ENCODE assay signal across 1 cellular context in the genomic region with DNA sequence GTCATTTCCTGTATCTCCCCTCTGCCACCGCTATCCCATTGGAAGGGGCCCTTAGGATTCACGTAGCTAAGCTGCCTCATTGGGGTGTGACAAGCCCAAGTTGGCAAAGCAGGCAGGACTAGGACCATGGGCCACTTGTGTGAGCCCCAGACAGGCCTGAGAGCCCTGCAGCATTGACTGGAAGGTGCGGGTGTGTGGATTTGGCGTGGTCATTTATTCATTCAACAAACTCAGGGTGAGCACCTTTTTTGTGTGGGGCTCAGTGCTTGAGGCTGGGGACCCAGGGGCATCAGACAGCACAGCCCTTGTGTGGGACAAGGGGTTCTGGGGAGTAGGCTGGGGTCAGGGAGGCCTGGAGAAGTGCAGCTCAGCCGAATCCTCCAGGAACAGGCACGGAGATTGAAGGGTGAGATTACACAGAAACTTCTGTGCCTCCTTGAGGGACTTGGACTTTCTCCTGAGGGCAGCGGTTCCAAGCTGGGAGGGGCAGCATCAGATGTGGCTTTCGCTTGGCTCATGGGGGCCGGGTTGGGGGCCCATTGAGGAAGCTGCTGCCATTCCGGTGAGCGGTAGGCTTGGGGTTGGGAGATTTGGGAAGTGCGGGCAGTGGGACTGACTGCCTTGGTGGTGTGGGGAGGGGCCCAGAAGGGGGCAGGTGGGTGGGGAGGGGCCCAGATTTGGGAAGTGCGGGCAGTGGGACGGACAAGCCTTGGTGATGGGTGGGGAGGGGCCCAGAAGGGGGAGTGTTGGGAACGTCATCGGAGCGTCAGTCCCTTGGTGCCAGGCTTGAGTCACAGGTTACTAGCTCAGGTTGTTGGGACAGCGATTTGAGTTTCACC.
TF ChIP-seq lines count a peak whose summit lies in the region.

No MANE protein-coding gene starts in this region.

TF ChIP-seq in HepG2, 621 proteins besides CTCF, POLR2A, EP300 and RAD21:
- TF ChIP-seq PCBP1 (IDR thresholded peaks at IDR 0.05; ENCODE audit: borderline replicate concordance, low read depth, low read length) (no peak), ZNF3 (CRISPR knock-in tag; IDR thresholded peaks at IDR 0.05) (peak; percentile 77; the same call in 1 of the 2 replicates), HNF4A (CRISPR knock-in tag; IDR thresholded peaks at IDR 0.05) (no peak), ZNF431 (CRISPR knock-in tag; IDR thresholded peaks at IDR 0.05; ENCODE audit: borderline replicate concordance, low read depth) (no peak)
